ENCODE assay signal across 16 cellular contexts in genomic region chr3:117435481-117435880, GRCh38.
DNase-seq lines count a peak whose midpoint lies in the region; ATAC-seq lines count a peak whose summit lies in the region.
"Had no signal": no experiment of that assay in that cellular context is flagged by ENCODE, and none has a peak within 500 bp of the region (broad histone marks: within the 10 kb centered on the region; RNA-seq: fewer than 3 reads in every experiment).

No MANE protein-coding gene starts in this region.

- no peak for ATAC-seq in HG02884 (IDR thresholded peaks at IDR 0.05; ENCODE audit: unreplicated experiment)
- ATAC-seq: A549 had no signal

- peak; percentile 6 for DNase-seq in DMS79 (lab: John Stamatoyannopoulos, UW)
- DNase-seq in DMS79 treated with DMSO at 0.1 percent for 48 hours (lab: John Stamatoyannopoulos, UW) = no peak
- DNase-seq in NCI-H2227 (lab: John Stamatoyannopoulos, UW; ENCODE audit: unreplicated experiment) = peak; percentile 27
- peak; percentile 94 for DNase-seq in NCI-H82 (lab: John Stamatoyannopoulos, UW)
- DNase-seq in left kidney (ENCODE audit: low read depth, low spot score) = peak; percentile 37
- no peak for DNase-seq in activated CD4-positive, alpha-beta T cell treated with anti-CD3 and anti-CD28 coated beads, Interleukin-2, amount 50 U/mL, for 1 hour
- DNase-seq in stimulated activated CD8-positive, alpha-beta memory T cell treated with anti-CD3 and anti-CD28 coated beads, Interleukin-4, amount 100 ng/mL, for 48 hours = no peak
- DNase-seq: AML-193; Caco-2; CD4-positive, alpha-beta T cell; DMS153; DND-41; EL; H9 had no signal

Comparison
In these comparisons a context has a peak if more than half of its experiments do, and no peak if none do; other contexts are left out.
1. DNase-seq: peak in DMS79 (single experiment), NCI-H2227 (single experiment), NCI-H82 (single experiment) and left kidney (single experiment); none in DMS79 treated with DMSO at 0.1 percent for 48 hours (single experiment), activated CD4-positive, alpha-beta T cell treated with anti-CD3 and anti-CD28 coated beads, Interleukin-2, amount 50 U/mL, for 1 hour (single experiment) and stimulated activated CD8-positive, alpha-beta memory T cell treated with anti-CD3 and anti-CD28 coated beads, Interleukin-4, amount 100 ng/mL, for 48 hours (single experiment).